Comparison of ENCODE assay signal across 26 cellular contexts in genomic region chr13:27011661-27012060, GRCh38.
"Had no signal": no experiment of that assay in that cellular context is flagged by ENCODE, and none has a peak within 500 bp of the region (broad histone marks: within the 10 kb centered on the region; RNA-seq: fewer than 3 reads in every experiment).

No MANE protein-coding gene starts in this region.

- H3K9me3 ChIP-seq: gastrocnemius medialis, heart right ventricle, left ventricle myocardium inferior, lower lobe of right lung, pancreas, tibial artery, upper lobe of left lung had no signal

- H2AFZ ChIP-seq: neural progenitor cell had no signal

- ATAC-seq: esophagus mucosa; gastrocnemius medialis; heart right ventricle; lower lobe of right lung; pancreas; right cardiac atrium; stimulated activated effector memory CD8-positive, alpha-beta T cell treated with anti-CD3 and anti-CD28 coated beads, Interleukin-12 subunit alpha, Interleukin-12 subunit beta, amount 100 ng/mL, for 72 hours had no signal

- H3K27me3 ChIP-seq: dorsolateral prefrontal cortex, pancreas, upper lobe of left lung had no signal

- H3K36me3 ChIP-seq: gastrocnemius medialis, heart right ventricle, left ventricle myocardium inferior, lower lobe of right lung, neural progenitor cell, pancreas, tibial artery, upper lobe of left lung had no signal

- H3K9ac ChIP-seq: neural progenitor cell had no signal

- H3K4me1 Mint-ChIP-seq: stimulated activated effector memory CD8-positive, alpha-beta T cell treated with anti-CD3 and anti-CD28 coated beads, Interleukin-12 subunit alpha, Interleukin-12 subunit beta, amount 100 ng/mL, for 72 hours had no signal

- H3K27ac ChIP-seq: dorsolateral prefrontal cortex, gastrocnemius medialis, heart right ventricle, left ventricle myocardium inferior, lower lobe of right lung, neural progenitor cell, pancreas, tibial artery, upper lobe of left lung had no signal

- H3K4me2 ChIP-seq: neural progenitor cell, smooth muscle cell had no signal

- H3K9me3 Mint-ChIP-seq: memory B cell; natural killer cell treated with Interleukin-12 subunit alpha and Interleukin-12 subunit beta and Interleukin-15 and Interleukin-18, amount 100 ng/mL, for 72 hours; neural progenitor cell; stimulated activated effector memory CD8-positive, alpha-beta T cell treated with anti-CD3 and anti-CD28 coated beads, Interleukin-12 subunit alpha, Interleukin-12 subunit beta, amount 100 ng/mL, for 72 hours; stimulated activated naive CD8-positive, alpha-beta T cell treated with anti-CD3 and anti-CD28 coated beads, Interleukin-15, Interleukin-2, amounts not matched to agents 100 ng/mL and 50 ng/mL, for 24 hours had no signal

- DNase-seq: cortex of kidney; dorsolateral prefrontal cortex; effector CD8-positive, alpha-beta T cell; gastrocnemius medialis; heart right ventricle; hypothalamus; left ventricle myocardium inferior; lower lobe of right lung; midbrain; nucleus accumbens; pancreas; right cardiac atrium; stimulated activated CD4-positive, alpha-beta T cell treated with anti-CD3 and anti-CD28 coated beads, Interleukin-2, amount 100 ng/mL, for 48 hours; stimulated activated CD8-positive, alpha-beta memory T cell treated with anti-CD3 and anti-CD28 coated beads, Interleukin-4, amount 100 ng/mL, for 48 hours; tibial artery had no signal

- H3K4me3 Mint-ChIP-seq: memory B cell; natural killer cell treated with Interleukin-12 subunit alpha and Interleukin-12 subunit beta and Interleukin-15 and Interleukin-18, amount 100 ng/mL, for 72 hours; neural progenitor cell; stimulated activated effector memory CD8-positive, alpha-beta T cell treated with anti-CD3 and anti-CD28 coated beads, Interleukin-12 subunit alpha, Interleukin-12 subunit beta, amount 100 ng/mL, for 72 hours; stimulated activated naive CD8-positive, alpha-beta T cell treated with anti-CD3 and anti-CD28 coated beads, Interleukin-15, Interleukin-2, amounts not matched to agents 100 ng/mL and 50 ng/mL, for 24 hours had no signal

- H3K4me3 ChIP-seq: dorsolateral prefrontal cortex, gastrocnemius medialis, heart right ventricle, left ventricle myocardium inferior, lower lobe of right lung, neural progenitor cell, pancreas, smooth muscle cell, tibial artery, upper lobe of left lung had no signal

- H3K27ac Mint-ChIP-seq: memory B cell; neural progenitor cell; progenitor cell of endocrine pancreas; stimulated activated effector memory CD8-positive, alpha-beta T cell treated with anti-CD3 and anti-CD28 coated beads, Interleukin-12 subunit alpha, Interleukin-12 subunit beta, amount 100 ng/mL, for 72 hours; stimulated activated naive CD8-positive, alpha-beta T cell treated with anti-CD3 and anti-CD28 coated beads, Interleukin-15, Interleukin-2, amounts not matched to agents 100 ng/mL and 50 ng/mL, for 24 hours had no signal

- FAIRE-seq: endometrium, islet of Langerhans, pancreas had no signal

- H3K36me3 Mint-ChIP-seq: memory B cell; natural killer cell treated with Interleukin-12 subunit alpha and Interleukin-12 subunit beta and Interleukin-15 and Interleukin-18, amount 100 ng/mL, for 72 hours; neural progenitor cell; stimulated activated effector memory CD8-positive, alpha-beta T cell treated with anti-CD3 and anti-CD28 coated beads, Interleukin-12 subunit alpha, Interleukin-12 subunit beta, amount 100 ng/mL, for 72 hours had no signal
